21 cellular contexts compared by ENCODE assay signal in the genomic region with DNA sequence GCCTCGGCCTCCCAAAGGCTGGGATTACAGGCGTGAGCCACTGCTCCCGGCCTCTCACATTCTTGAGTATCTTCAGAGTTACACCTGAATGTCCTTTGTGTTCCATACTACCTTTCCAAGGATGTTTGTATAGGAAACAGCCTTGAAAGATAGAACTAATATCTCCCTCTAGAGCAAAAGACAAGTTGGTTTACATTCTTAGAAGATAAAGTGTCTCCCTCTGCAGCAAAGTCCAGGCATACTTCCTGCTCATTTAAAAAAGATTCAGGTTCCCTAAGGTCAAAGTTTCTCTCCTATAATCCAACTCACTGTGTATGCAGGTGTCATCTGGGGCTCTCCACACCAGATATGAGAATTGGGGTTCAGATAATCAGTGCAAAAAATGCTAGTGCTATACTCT.
DNase-seq lines count a peak whose midpoint lies in the region; ATAC-seq, FAIRE-seq and TF ChIP-seq lines count a peak whose summit lies in the region.
"Had no signal": no experiment of that assay in that cellular context is flagged by ENCODE, and none has a peak within 500 bp of the region (broad histone marks: within the 10 kb centered on the region; RNA-seq: fewer than 3 reads in every experiment).

No MANE protein-coding gene starts in this region.

- H3K27me3 ChIP-seq in HCT116 (ENCODE audit: insufficient read depth, low read length) = no peaks in the 10 kb centered on the region
- no peaks in the 10 kb centered on the region for H3K27me3 ChIP-seq in RWPE2 (ENCODE audit: insufficient read depth, poor library complexity, severe bottlenecking)
- no peaks in the 10 kb centered on the region for H3K27me3 ChIP-seq in foreskin keratinocyte
- peaks cover 0 to 3% of the 10 kb centered on the region in 2 donors for H3K27me3 ChIP-seq in aorta (ENCODE audit: control insufficient read depth in 1 of 2, insufficient read depth in 2 of 2, low read length in 1 of 2)
- H3K27me3 ChIP-seq in small intestine (ENCODE audit: control insufficient read depth in 2 of 2, insufficient read depth in 2 of 2, low read length in 2 of 2) = no peaks in the 10 kb centered on the region
- H3K27me3 ChIP-seq: BLaER1 treated with 17β-estradiol and CSF1 and Interleukin-3, amounts not matched to agents 10 nM and 100 nM; SJCRH30 had no signal

- no TSS peak for BruUV-seq in HCT116 (replicated peaks; lab: Mats Ljungman, UMichigan)

- no peak for FAIRE-seq in small intestine (lab: Jason Lieb, UNC)
- FAIRE-seq: A549, HepG2 had no signal

- no peak overlapping the region for H2AFZ ChIP-seq in HCT116 (ENCODE audit: low read depth, low read length, poor library complexity, severe bottlenecking)
- H2AFZ ChIP-seq: GM23338 had no signal

- 0 out of 2 replicates have a peak, but pooled peaks cover 2% of the 10 kb centered on the region for H3K9me2 ChIP-seq in HCT116 (ENCODE audit: insufficient read depth)

- TF ChIP-seq CTCF in AG09309 (IDR thresholded peaks at IDR 0.05; ENCODE audit: control insufficient read depth, insufficient read depth, low read depth, low read length, missing control alignments) (peak; percentile 13), HCT116 (IDR thresholded peaks at IDR 0.05 in 2 of 3, conservative IDR thresholded peaks at IDR 0.05 in 1 of 3; ENCODE audit: borderline replicate concordance in 1 of 3, insufficient read depth in 1 of 3, low read depth in 2 of 3, low read length in 2 of 3) (peak in 1 of 3 experiments; percentile 26; a peak in 1 of 6 replicates), RWPE2 (IDR thresholded peaks at IDR 0.05; ENCODE audit: poor library complexity, severe bottlenecking) (peak; percentile 21), foreskin keratinocyte (conservative IDR thresholded peaks at IDR 0.05) (peak; percentile 54)

- no peaks in the 10 kb centered on the region for H3K36me3 ChIP-seq in HCT116 (ENCODE audit: control insufficient read depth in 1 of 2, insufficient read depth in 2 of 2, low read length in 2 of 2)
- H3K36me3 ChIP-seq in RWPE2 (ENCODE audit: low read depth) = no peaks in the 10 kb centered on the region
- H3K36me3 ChIP-seq in aorta (ENCODE audit: control insufficient read depth in 1 of 2, insufficient read depth in 2 of 2, low read length in 1 of 2) = no peaks in the 10 kb centered on the region
- no peaks in the 10 kb centered on the region for H3K36me3 ChIP-seq in small intestine (ENCODE audit: control insufficient read depth in 2 of 2, insufficient read depth in 2 of 2, low read length in 2 of 2)
- H3K36me3 ChIP-seq: BLaER1 treated with 17β-estradiol and CSF1 and Interleukin-3, amounts not matched to agents 10 nM and 100 nM; SJCRH30 had no signal

- H3K9ac ChIP-seq in HCT116 (ENCODE audit: low read length) = no peak overlapping the region
- H3K9ac ChIP-seq: BLaER1 treated with 17β-estradiol and CSF1 and Interleukin-3, amounts not matched to agents 10 nM and 100 nM had no signal

- ATAC-seq in HCT116 = no peak
- ATAC-seq in RWPE2 (ENCODE audit: low read depth) = no peak; the same call in 2 of the 3 replicates
- peak; percentile 6 for ATAC-seq in foreskin keratinocyte
- ATAC-seq in aorta (ENCODE audit: low FRiP score) = no peak
- ATAC-seq: A549; CD8-positive, alpha-beta T cell; GM23338; HepG2 had no signal

- H3K4me1 ChIP-seq in HCT116 (ENCODE audit: control insufficient read depth in 1 of 2, insufficient read depth in 2 of 2, low read length in 2 of 2) (peaks cover 5 to 14% of the 10 kb centered on the region in 2 experiments; a peak in 3 of 4 replicates), RWPE2 (ENCODE audit: insufficient read depth, poor library complexity, severe bottlenecking) (peaks cover 6% of the 10 kb centered on the region), foreskin keratinocyte (no peaks in the 10 kb centered on the region), aorta (ENCODE audit: control insufficient read depth in 1 of 2, insufficient read depth in 2 of 2, low read length in 2 of 2) (no peaks in the 10 kb centered on the region), small intestine (ENCODE audit: control insufficient read depth in 2 of 2, insufficient read depth in 1 of 2, low read depth in 1 of 2, low read length in 1 of 2) (no peaks in the 10 kb centered on the region)

- no peaks in the 10 kb centered on the region for H4K20me1 ChIP-seq in HCT116 (ENCODE audit: insufficient read depth)
- H4K20me1 ChIP-seq: BLaER1 treated with 17β-estradiol and CSF1 and Interleukin-3, amounts not matched to agents 10 nM and 100 nM had no signal

- TF ChIP-seq POLR2A in HCT116 (IDR thresholded peaks at IDR 0.05; ENCODE audit: borderline replicate concordance, extremely low read depth, insufficient read depth, insufficient read length) = no peak

- H3K9me3 ChIP-seq in HCT116 (ENCODE audit: control insufficient read depth in 1 of 2, insufficient read depth in 1 of 2, low read depth in 1 of 2, low read length in 2 of 2) (no peaks in the 10 kb centered on the region), RWPE2 (ENCODE audit: severe bottlenecking) (no peaks in the 10 kb centered on the region), aorta (ENCODE audit: control insufficient read depth, low read length) (peaks cover 3% of the 10 kb centered on the region), small intestine (ENCODE audit: control insufficient read depth, low read depth) (no peaks in the 10 kb centered on the region)
- H3K9me3 ChIP-seq: A549; BLaER1 treated with 17β-estradiol and CSF1 and Interleukin-3, amounts not matched to agents 10 nM and 100 nM; SJCRH30 had no signal

- RAD21 ChIA-PET in HCT116 (lab: Charles Lee; ENCODE audit: low non-redundant PET in 1 of 2, low total read pairs in 2 of 2, uncharacterized antibody in 2 of 2, unreplicated experiment in 2 of 2) = no interaction called here

- no peak overlapping the region for H3K4me2 ChIP-seq in HCT116 (ENCODE audit: low read length)
- H3K4me2 ChIP-seq: A549; BLaER1 treated with 17β-estradiol and CSF1 and Interleukin-3, amounts not matched to agents 10 nM and 100 nM; GM23338 had no signal

- DNase-seq in AG09309 (ENCODE audit: low read depth) (no peak), HCT116 (ENCODE audit: low read depth, low spot score) (no peak), RWPE2 (ENCODE audit: low spot score) (no peak), foreskin keratinocyte (peak in 1 of 2 donors; percentile 26), anterior cingulate cortex (lab: John Stamatoyannopoulos, UW) (no peak), aorta (no peak), small intestine (no peak)
- DNase-seq: CD8-positive, alpha-beta T cell; DMS53; EL; KBM-7; NCI-H146; NCI-H2029 treated with DMSO at 0.1 percent for 48 hours; NCI-H2171; OCI-M1; SJCRH30 had no signal

- POLR2A ChIA-PET in HCT116 (lab: Charles Lee) = no interaction called here

- intact Hi-C loops in HCT116 (cut with micrococcal nuclease) (no loop called here), aorta (cut with DNase I) (loop anchor here in 1 of 2 donors (5.0 kb wide), 1 partner anchor 316 kb away; no protein-coding TSS in a partner anchor)

- peak; percentile 36; the same call in 1 of the 2 replicates for TF ChIP-seq RAD21 in HCT116 (IDR thresholded peaks at IDR 0.05; ENCODE audit: low read depth)

- CTCF ChIA-PET in HCT116 (lab: Charles Lee) = no interaction called here

- WGBS in aorta, 2 donors = 90 to 94% methylated on average over 3 of the region's 3 CpGs
- 86 to 91% (median 87%) methylated on average over 3 of the region's 3 CpGs for WGBS in small intestine, 3 donors

- H3K4me3 ChIP-seq in AG09309 (ENCODE audit: control insufficient read depth, low read depth, low read length) = no peak overlapping the region
- H3K4me3 ChIP-seq in HCT116 (replicated peaks in 1 of 2; ENCODE audit: low read depth in 1 of 2, low read length in 2 of 2) = no peak overlapping the region
- no peak overlapping the region for H3K4me3 ChIP-seq in RWPE2 (ENCODE audit: severe bottlenecking)
- H3K4me3 ChIP-seq in aorta (ENCODE audit: low read length in 2 of 2) = no peak overlapping the region
- H3K4me3 ChIP-seq in small intestine (ENCODE audit: low read depth in 1 of 2, low read length in 2 of 2) = no peak overlapping the region
- H3K4me3 ChIP-seq: A549; BLaER1 treated with 17β-estradiol and CSF1 and Interleukin-3, amounts not matched to agents 10 nM and 100 nM; GM23338; SJCRH30 had no signal

- no peaks in the 10 kb centered on the region for H3K79me2 ChIP-seq in HCT116 (ENCODE audit: insufficient read depth, low read length)

- H3K27ac ChIP-seq in HCT116 (ENCODE audit: low read depth, low read length) = no peak overlapping the region
- H3K27ac ChIP-seq in RWPE2 (ENCODE audit: poor library complexity, severe bottlenecking) = no peak overlapping the region
- no peak overlapping the region for H3K27ac ChIP-seq in foreskin keratinocyte
- no peak overlapping the region for H3K27ac ChIP-seq in aorta (ENCODE audit: low read depth in 1 of 2, low read length in 2 of 2)
- H3K27ac ChIP-seq in small intestine (ENCODE audit: low read depth in 1 of 2, low read length in 1 of 2) = no peak overlapping the region
- H3K27ac ChIP-seq: BLaER1 treated with 17β-estradiol and CSF1 and Interleukin-3, amounts not matched to agents 10 nM and 100 nM; RWPE1; SJCRH30 had no signal

TF ChIP-seq in HCT116, 20 proteins besides CTCF, POLR2A, EP300 and RAD21:
- TF ChIP-seq ELF1 (IDR thresholded peaks at IDR 0.05; ENCODE audit: borderline replicate concordance, low read depth) = no peak
- TF ChIP-seq SP1 (IDR thresholded peaks at IDR 0.05; ENCODE audit: low read depth) = no peak
- TF ChIP-seq EZH2 (IDR thresholded peaks at IDR 0.05) = no peak
- no peak for TF ChIP-seq YY1 (IDR thresholded peaks at IDR 0.05; ENCODE audit: extremely low read depth, insufficient replicate concordance, low read depth, low read length)
- TF ChIP-seq ZFX (IDR thresholded peaks at IDR 0.05) = no peak
